ENCODE assay signal across 8 cellular contexts in the genomic region with DNA sequence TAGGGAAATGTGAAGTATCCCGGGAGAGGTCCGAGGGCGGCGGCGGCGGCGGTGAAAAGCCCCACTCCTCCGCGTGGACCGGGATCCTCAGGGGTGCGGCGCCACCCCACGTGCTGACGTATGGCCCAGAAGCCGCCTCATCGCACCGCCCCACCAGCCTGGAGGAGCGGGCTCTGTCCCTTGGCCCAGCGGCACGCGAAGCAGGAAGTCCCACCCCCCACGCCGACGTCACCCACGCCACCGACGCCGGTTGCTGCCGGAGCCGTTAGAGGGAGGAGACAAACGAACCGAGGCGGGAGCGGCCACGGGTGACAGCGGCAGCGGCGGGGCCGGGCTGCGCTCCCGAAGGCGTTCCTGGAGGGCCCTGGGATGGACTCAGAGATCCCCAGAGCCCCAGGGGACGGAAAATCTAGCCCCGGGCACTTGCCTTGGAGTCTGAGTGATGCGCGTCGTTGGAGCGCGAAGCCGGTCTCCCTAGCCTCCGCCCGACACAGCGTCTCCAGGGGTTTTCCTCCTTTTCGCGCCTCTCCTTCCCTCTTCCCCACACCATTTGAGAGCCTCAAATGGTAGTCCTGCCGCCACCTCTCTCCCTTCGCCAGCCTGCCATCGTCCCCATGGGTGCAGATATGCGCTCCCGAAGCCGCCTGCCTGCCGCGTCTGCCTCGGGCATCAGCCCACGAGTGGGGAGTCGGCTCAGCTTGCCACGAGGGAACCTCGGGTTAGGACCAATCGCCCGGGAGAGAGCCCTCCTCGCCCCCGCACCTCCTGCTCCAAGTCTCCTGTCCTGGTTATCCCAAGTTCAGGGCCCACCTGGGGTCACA. TPM values are rescaled to one million over a fixed set of nuclear protein-coding genes. Genes with fewer than 3 reads are reported as not detected.
DNase-seq lines count a peak whose midpoint lies in the region; TF ChIP-seq lines count a peak whose summit lies in the region.

A gene with protein sequence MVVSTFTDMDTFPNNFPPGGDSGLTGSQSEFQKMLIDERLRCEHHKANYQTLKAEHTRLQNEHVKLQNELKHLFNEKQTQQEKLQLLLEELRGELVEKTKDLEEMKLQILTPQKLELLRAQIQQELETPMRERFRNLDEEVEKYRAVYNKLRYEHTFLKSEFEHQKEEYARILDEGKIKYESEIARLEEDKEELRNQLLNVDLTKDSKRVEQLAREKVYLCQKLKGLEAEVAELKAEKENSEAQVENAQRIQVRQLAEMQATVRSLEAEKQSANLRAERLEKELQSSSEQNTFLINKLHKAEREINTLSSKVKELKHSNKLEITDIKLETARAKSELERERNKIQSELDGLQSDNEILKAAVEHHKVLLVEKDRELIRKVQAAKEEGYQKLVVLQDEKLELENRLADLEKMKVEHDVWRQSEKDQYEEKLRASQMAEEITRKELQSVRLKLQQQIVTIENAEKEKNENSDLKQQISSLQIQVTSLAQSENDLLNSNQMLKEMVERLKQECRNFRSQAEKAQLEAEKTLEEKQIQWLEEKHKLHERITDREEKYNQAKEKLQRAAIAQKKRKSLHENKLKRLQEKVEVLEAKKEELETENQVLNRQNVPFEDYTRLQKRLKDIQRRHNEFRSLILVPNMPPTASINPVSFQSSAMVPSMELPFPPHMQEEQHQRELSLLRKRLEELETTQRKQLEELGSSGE (minus strand): TSS at position 95 of the 821 bp plus-strand sequence. CDS start 47,377 bp downstream, outside the sequence.

- H3K79me2 ChIP-seq in neural cell (replicated peaks; ENCODE audit: insufficient read depth, low read length) = peaks cover 6% of the 10 kb centered on the region

- WGBS in stomach, 5 donors = 0 to 1% (median 0%) methylated on average over 32 to 72 of the region's 72 CpGs

- peak within 1 kb of the TSS; percentile 94 for H3K4me2 ChIP-seq in neural cell (ENCODE audit: low read length)

- H3F3A ChIP-seq in neural cell (ENCODE audit: insufficient read depth, low read length, poor library complexity, severe bottlenecking) = peaks cover 4% of the 10 kb centered on the region

- H4K20me1 ChIP-seq in neural cell (ENCODE audit: insufficient read depth) = no peaks in the 10 kb centered on the region

- peak in 2 of 4 donors; percentile 30 to 67 for TF ChIP-seq POLR2A in stomach (IDR thresholded peaks at IDR 0.05)

- TF ChIP-seq EP300 in neural cell (conservative IDR thresholded peaks at IDR 0.05; ENCODE audit: poor library complexity, severe bottlenecking) (peak; percentile 43), stomach (IDR thresholded peaks at IDR 0.05) (no peak)

- peak within 1 kb of the TSS; percentile 97 for H2AFZ ChIP-seq in neural cell (ENCODE audit: low read depth, low read length)

- peak; percentile 90 for DNase-seq in ELF-1 (ENCODE audit: low read depth, low spot score)
- peak; percentile 90 for DNase-seq in H7
- DNase-seq in M059J (ENCODE audit: low read depth) = peak; percentile 91
- peak; percentile 71 to 88 for DNase-seq in SHP77 (lab: John Stamatoyannopoulos, UW)
- peak; percentile 99 for DNase-seq in activated effector memory CD4-positive, alpha-beta T cell treated with anti-CD3 and anti-CD28 coated beads, Interleukin-2, amount 50 U/mL, for 16 hours
- peak; percentile 86 for DNase-seq in fibroblast of the conjunctiva (ENCODE audit: low read depth)
- peak; percentile 96 for DNase-seq in stomach

- H3K36me3 ChIP-seq in H7 (replicated peaks; ENCODE audit: control insufficient read depth, insufficient read depth, low read length) = no peaks in the 10 kb centered on the region
- no peaks in the 10 kb centered on the region for H3K36me3 ChIP-seq in neural cell (ENCODE audit: insufficient read depth, low read length)
- no peaks in the 10 kb centered on the region for H3K36me3 ChIP-seq in stomach

- peak within 1 kb of the TSS; percentile 80 for H3K9ac ChIP-seq in neural cell (ENCODE audit: low read length)

- H3K4me1 ChIP-seq in stomach = peaks cover 0 to 25% (median 16%) of the 10 kb centered on the region in 4 donors

- H3K4me3 ChIP-seq in H7 (ENCODE audit: insufficient read depth, low read depth, low read length) (peak within 1 kb of the TSS; percentile 90), neural cell (ENCODE audit: low read length) (peak within 1 kb of the TSS; percentile 94), stomach (peak within 1 kb of the TSS; percentile 63 to 76 (median 69))

- TF ChIP-seq RAD21 in neural cell (conservative IDR thresholded peaks at IDR 0.05) = peak; percentile 48

- H3K27me3 ChIP-seq in H7 (ENCODE audit: control insufficient read depth, insufficient read depth, low read length) (peaks cover 3% of the 10 kb centered on the region; the same call in 1 of the 2 replicates), neural cell (ENCODE audit: insufficient read depth, low read depth, low read length) (no peaks in the 10 kb centered on the region), stomach (no peaks in the 10 kb centered on the region)

- H3K27ac ChIP-seq in neural cell (ENCODE audit: low read length) = peak within 1 kb of the TSS; percentile 78
- H3K27ac ChIP-seq in stomach = peak within 1 kb of the TSS; percentile 89 to 94 (median 91)

- no peaks in the 10 kb centered on the region for H3K9me3 ChIP-seq in neural cell (ENCODE audit: low read length)
- H3K9me3 ChIP-seq in stomach = no peaks in the 10 kb centered on the region

- intact Hi-C loops in stomach (cut with DNase I; ENCODE audit: low total_unique reads) = no loop called here

- TF ChIP-seq CTCF in neural cell (IDR thresholded peaks at IDR 0.05; ENCODE audit: poor library complexity, severe bottlenecking) (no peak), stomach (IDR thresholded peaks at IDR 0.05) (no peak)

- no peaks in the 10 kb centered on the region for H3K9me2 ChIP-seq in neural cell (ENCODE audit: insufficient read depth, low read length)

TF ChIP-seq in neural cell, 6 proteins besides CTCF, POLR2A, EP300 and RAD21:
- TF ChIP-seq POLR2AphosphoS5 (IDR thresholded peaks at IDR 0.05) (peak; percentile 93), TAF1 (IDR thresholded peaks at IDR 0.05; ENCODE audit: low read depth) (peak; percentile 52), SMC3 (conservative IDR thresholded peaks at IDR 0.05; ENCODE audit: poor library complexity) (peak; percentile 38), MXI1 (conservative IDR thresholded peaks at IDR 0.05; ENCODE audit: poor library complexity, severe bottlenecking) (peak; percentile 88), EZH2 (IDR thresholded peaks at IDR 0.05; ENCODE audit: borderline replicate concordance, insufficient read depth, low read length, poor library complexity, severe bottlenecking) (no peak)
- TF ChIP-seq, protein P1, sequence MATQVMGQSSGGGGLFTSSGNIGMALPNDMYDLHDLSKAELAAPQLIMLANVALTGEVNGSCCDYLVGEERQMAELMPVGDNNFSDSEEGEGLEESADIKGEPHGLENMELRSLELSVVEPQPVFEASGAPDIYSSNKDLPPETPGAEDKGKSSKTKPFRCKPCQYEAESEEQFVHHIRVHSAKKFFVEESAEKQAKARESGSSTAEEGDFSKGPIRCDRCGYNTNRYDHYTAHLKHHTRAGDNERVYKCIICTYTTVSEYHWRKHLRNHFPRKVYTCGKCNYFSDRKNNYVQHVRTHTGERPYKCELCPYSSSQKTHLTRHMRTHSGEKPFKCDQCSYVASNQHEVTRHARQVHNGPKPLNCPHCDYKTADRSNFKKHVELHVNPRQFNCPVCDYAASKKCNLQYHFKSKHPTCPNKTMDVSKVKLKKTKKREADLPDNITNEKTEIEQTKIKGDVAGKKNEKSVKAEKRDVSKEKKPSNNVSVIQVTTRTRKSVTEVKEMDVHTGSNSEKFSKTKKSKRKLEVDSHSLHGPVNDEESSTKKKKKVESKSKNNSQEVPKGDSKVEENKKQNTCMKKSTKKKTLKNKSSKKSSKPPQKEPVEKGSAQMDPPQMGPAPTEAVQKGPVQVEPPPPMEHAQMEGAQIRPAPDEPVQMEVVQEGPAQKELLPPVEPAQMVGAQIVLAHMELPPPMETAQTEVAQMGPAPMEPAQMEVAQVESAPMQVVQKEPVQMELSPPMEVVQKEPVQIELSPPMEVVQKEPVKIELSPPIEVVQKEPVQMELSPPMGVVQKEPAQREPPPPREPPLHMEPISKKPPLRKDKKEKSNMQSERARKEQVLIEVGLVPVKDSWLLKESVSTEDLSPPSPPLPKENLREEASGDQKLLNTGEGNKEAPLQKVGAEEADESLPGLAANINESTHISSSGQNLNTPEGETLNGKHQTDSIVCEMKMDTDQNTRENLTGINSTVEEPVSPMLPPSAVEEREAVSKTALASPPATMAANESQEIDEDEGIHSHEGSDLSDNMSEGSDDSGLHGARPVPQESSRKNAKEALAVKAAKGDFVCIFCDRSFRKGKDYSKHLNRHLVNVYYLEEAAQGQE (IDR thresholded peaks at IDR 0.05; ENCODE audit: borderline replicate concordance) = peak; percentile 84

RNA-seq across cellular contexts. Expression of the gene that starts here (rescaled TPM):
- 10.9 and 12.7 TPM in 2 replicates for total RNA-seq in H7 (2014; rRNA removed; shearing (Covaris generic))
- 3.2 and 6.6 TPM in 2 replicates for total RNA-seq in M059J (2014; rRNA removed; shearing (Covaris generic))
- polyA plus RNA-seq in neural cell = 8.1 and 19.5 TPM in 2 replicates
- polyA minus RNA-seq in neural cell = 26.8 and 27.9 TPM in 2 replicates
- total RNA-seq in stomach = 10 to 100 TPM; 14.8 to 44.4 (median 24.6) TPM
- 1 to 10 TPM; 2.6 to 8.2 (median 4.9) TPM for polyA plus RNA-seq in stomach

Comparison
In these comparisons a context has a peak if more than half of its experiments do, and no peak if none do; other contexts are left out.
1. Peak in every context shown above with its lines: DNase-seq, H3K4me3 ChIP-seq and H3K27ac ChIP-seq.